Comparison of ENCODE assay signal across 10 cellular contexts in the genomic region with DNA sequence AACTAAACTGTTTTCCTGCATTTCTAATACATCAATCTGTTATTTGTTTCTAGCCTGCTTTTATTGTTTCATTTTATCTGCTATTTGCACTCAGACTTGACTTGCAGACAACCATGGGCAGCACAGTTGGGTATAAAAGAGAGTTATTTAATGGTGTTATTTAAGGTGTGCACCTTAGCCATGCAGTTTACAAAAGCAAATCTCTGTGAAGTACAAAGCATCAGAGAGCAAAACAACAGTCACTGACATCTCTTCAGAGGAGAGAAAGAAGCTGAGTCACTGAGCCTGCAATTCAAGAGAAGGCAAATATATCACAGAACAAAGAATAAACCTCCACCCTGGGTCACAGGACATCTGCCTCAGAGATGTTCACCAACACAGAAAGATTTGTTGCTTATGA.
"Had no signal": no experiment of that assay in that cellular context is flagged by ENCODE, and none has a peak within 500 bp of the region (broad histone marks: within the 10 kb centered on the region; RNA-seq: fewer than 3 reads in every experiment).

No MANE protein-coding gene starts in this region.

- FAIRE-seq: H1, H54 had no signal

- H3K4me2 ChIP-seq: GM23338, KMS-11 had no signal

- H3K9ac ChIP-seq: KMS-11 had no signal

- H3K4me3 ChIP-seq: GM23338 had no signal

- H2AFZ ChIP-seq: GM23338 had no signal

- DNase-seq: H9, HCEC 1CT, IMR-90, Kasumi-1, KBM-7 had no signal

- H3K27ac ChIP-seq: HL-60, KMS-11 had no signal

- ATAC-seq: GM23338 had no signal
